In genomic region chr4:39976945-39977488, GRCh38 we compare ENCODE assay signal across 8 cellular contexts. TPM values are rescaled to one million over a fixed set of nuclear protein-coding genes. Genes with fewer than 3 reads are reported as not detected.
DNase-seq lines count a peak whose midpoint lies in the region; ATAC-seq, FAIRE-seq and TF ChIP-seq lines count a peak whose summit lies in the region.

No MANE protein-coding gene starts in this region.

- TF ChIP-seq POLR2A in GM12891 (IDR thresholded peaks at IDR 0.05; ENCODE audit: low read depth, low read length) (no peak), endothelial cell of umbilical vein (IDR thresholded peaks at IDR 0.05; ENCODE audit: low read depth, low read length) (no peak)

- H4K20me1 ChIP-seq in MM.1S (ENCODE audit: insufficient read depth, low read length), result peaks cover 4% of the 10 kb centered on the region
- peaks cover 2% of the 10 kb centered on the region for H4K20me1 ChIP-seq in endothelial cell of umbilical vein (replicated peaks; ENCODE audit: control insufficient read depth, extremely low read depth, insufficient read depth, low read length)

- H3K4me1 ChIP-seq in MM.1S (ENCODE audit: low read length) (peaks cover 11% of the 10 kb centered on the region; the same call in 1 of the 2 replicates), endothelial cell of umbilical vein (ENCODE audit: control insufficient read depth, extremely low read depth, insufficient read depth, low read length) (peaks cover 15% of the 10 kb centered on the region), mucosa of rectum (ENCODE audit: control insufficient read depth in 2 of 2, insufficient read depth in 2 of 2, low read length in 2 of 2) (peaks cover 0 to 9% of the 10 kb centered on the region in 2 donors)

- H3K9me1 ChIP-seq in endothelial cell of umbilical vein (replicated peaks; ENCODE audit: control insufficient read depth, extremely low read depth, insufficient read depth, low read length), result no peaks in the 10 kb centered on the region

- H3K4me3 Mint-ChIP-seq in activated CD8-positive, alpha-beta memory T cell treated with anti-CD3 and anti-CD28 coated beads, Interleukin-2, amount 10 ng/mL, durations not matched to agents 7 days and 5 days, result peak overlapping the region; percentile 87

- peak; percentile 51 for FAIRE-seq in GM12891 (lab: Jason Lieb, UNC)
- no peak for FAIRE-seq in endothelial cell of umbilical vein (lab: Jason Lieb, UNC)

- no peaks in the 10 kb centered on the region for H3K9me2 ChIP-seq in MM.1S (replicated peaks; ENCODE audit: insufficient read depth, low read length)

- CTCF ChIA-PET in HEK293T (lab: Yijun Ruan, JAX), result no interaction called here
- CTCF ChIA-PET in activated CD8-positive, alpha-beta memory T cell treated with anti-CD3 and anti-CD28 coated beads, Interleukin-2, amount 10 ng/mL, durations not matched to agents 7 days and 5 days (lab: Charles Lee), result interaction anchor here (1.5 kb wide), 1 partner anchor 74 kb away, joined by 3 read pairs; no protein-coding TSS in a partner anchor
- CTCF ChIA-PET in endothelial cell of umbilical vein (lab: Charles Lee), result interaction anchor here (0.7 kb wide), 1 partner anchor 279 kb away, joined by 3 read pairs; the partner anchor contains the start of gene UBE2K

- intact Hi-C loops in endothelial cell of umbilical vein (cut with micrococcal nuclease), result loop anchor here (1.0 to 2.0 kb wide), 6 partner anchors 80 to 508 kb away; partner anchors contain the start of gene UGDH

- H3K27ac ChIP-seq in MM.1S (ENCODE audit: low read length), result peak overlapping the region; percentile 57; the same call in 1 of the 2 replicates
- H3K27ac ChIP-seq in endothelial cell of umbilical vein (ENCODE audit: insufficient read depth, low read depth, low read length), result peak overlapping the region; percentile 74
- peak overlapping the region; percentile 79 to 87 for H3K27ac ChIP-seq in mucosa of rectum (ENCODE audit: low read depth in 2 of 2, low read length in 2 of 2)

- H2AFZ ChIP-seq in MM.1S (ENCODE audit: low read length), result peak overlapping the region; percentile 65
- H2AFZ ChIP-seq in endothelial cell of umbilical vein (ENCODE audit: low read depth, low read length), result peak overlapping the region; percentile 72

- POLR2A ChIA-PET in HEK293T (lab: Yijun Ruan, JAX) (interaction anchor here (1.7 kb wide), 1 partner anchor 73 kb away, joined by 3 read pairs; no protein-coding TSS in a partner anchor), endothelial cell of umbilical vein (lab: Charles Lee) (no interaction called here)

- DNase-seq in GM12891 (ENCODE audit: insufficient read length, low spot score) (peak; percentile 36), HEK293T (ENCODE audit: extremely low spot score) (peak; percentile 7), MM.1S (peak; percentile 36), endothelial cell of umbilical vein (ENCODE audit: low read depth, low spot score) (peak; percentile 36), NCI-H2196 (lab: John Stamatoyannopoulos, UW; ENCODE audit: unreplicated experiment) (no peak)
- peak; percentile 68 for DNase-seq in activated CD8-positive, alpha-beta memory T cell treated with anti-CD3 and anti-CD28 coated beads, Interleukin-2, amount 10 ng/mL, durations not matched to agents 7 days and 5 days
- peak; percentile 25 for DNase-seq in stimulated activated CD8-positive, alpha-beta memory T cell treated with anti-CD3 and anti-CD28 coated beads, Interleukin-7, amount 100 ng/mL, for 24 hours (ENCODE audit: low read depth)

- H3K4me2 ChIP-seq in MM.1S (ENCODE audit: low read depth, low read length) (peak overlapping the region; percentile 64; the same call in 1 of the 2 replicates), endothelial cell of umbilical vein (ENCODE audit: insufficient read depth, low read length) (no peak overlapping the region)

- no peaks in the 10 kb centered on the region; the same call in 1 of the 2 replicates for H3K36me3 ChIP-seq in MM.1S (replicated peaks; ENCODE audit: insufficient read depth, low read length)
- peaks cover 6 to 11% of the 10 kb centered on the region in 2 experiments for H3K36me3 ChIP-seq in endothelial cell of umbilical vein (ENCODE audit: control insufficient read depth in 2 of 2, extremely low read depth in 1 of 2, insufficient read depth in 2 of 2, low read length in 2 of 2)
- H3K36me3 ChIP-seq in mucosa of rectum (ENCODE audit: control insufficient read depth in 2 of 2, insufficient read depth in 2 of 2, low read length in 2 of 2), result peaks cover 7 to 14% of the 10 kb centered on the region in 2 donors

- H3K9ac ChIP-seq in MM.1S (ENCODE audit: low read length) (peak overlapping the region; percentile 94), endothelial cell of umbilical vein (replicated peaks; ENCODE audit: extremely low read depth, insufficient read depth, low read length) (peak overlapping the region; percentile 94), mucosa of rectum (ENCODE audit: low read depth in 1 of 2, low read length in 2 of 2) (peak overlapping the region; percentile 75 to 94)

- H3K9me3 ChIP-seq in MM.1S (replicated peaks; ENCODE audit: insufficient read depth, low read length) (no peaks in the 10 kb centered on the region), endothelial cell of umbilical vein (replicated peaks; ENCODE audit: control insufficient read depth, insufficient read depth, low read length) (no peaks in the 10 kb centered on the region), mucosa of rectum (ENCODE audit: control insufficient read depth in 2 of 2, low read length in 2 of 2) (no peaks in the 10 kb centered on the region)

- peaks cover 25% of the 10 kb centered on the region for H3K36me3 Mint-ChIP-seq in activated CD8-positive, alpha-beta memory T cell treated with anti-CD3 and anti-CD28 coated beads, Interleukin-2, amount 10 ng/mL, durations not matched to agents 7 days and 5 days

- ATAC-seq in activated CD8-positive, alpha-beta memory T cell treated with anti-CD3 and anti-CD28 coated beads, Interleukin-2, amount 10 ng/mL, durations not matched to agents 7 days and 5 days, result peak; percentile 28

- dilution Hi-C loops in endothelial cell of umbilical vein (cut with MboI; ENCODE audit: extremely low pct_ligation_motif_present, low sequenced_read_pairs), result no loop called here

- no peak for TF ChIP-seq CTCF in MM.1S (IDR thresholded peaks at IDR 0.05; ENCODE audit: low read length)
- TF ChIP-seq CTCF in endothelial cell of umbilical vein (IDR thresholded peaks at IDR 0.05; ENCODE audit: extremely low read depth in 1 of 2, insufficient read depth in 1 of 2, low read depth in 1 of 2, low read length in 2 of 2), result no peak

- H3K9me3 Mint-ChIP-seq in activated CD8-positive, alpha-beta memory T cell treated with anti-CD3 and anti-CD28 coated beads, Interleukin-2, amount 10 ng/mL, durations not matched to agents 7 days and 5 days (ENCODE audit: low read depth), result no peaks in the 10 kb centered on the region

- H3K4me1 Mint-ChIP-seq in activated CD8-positive, alpha-beta memory T cell treated with anti-CD3 and anti-CD28 coated beads, Interleukin-2, amount 10 ng/mL, durations not matched to agents 7 days and 5 days, result peaks cover 41% of the 10 kb centered on the region

- no peaks in the 10 kb centered on the region for H3K27me3 Mint-ChIP-seq in activated CD8-positive, alpha-beta memory T cell treated with anti-CD3 and anti-CD28 coated beads, Interleukin-2, amount 10 ng/mL, durations not matched to agents 7 days and 5 days

- BruUV-seq in endothelial cell of umbilical vein (replicated peaks; lab: Mats Ljungman, UMichigan), result no TSS peak

- H3K27ac Mint-ChIP-seq in activated CD8-positive, alpha-beta memory T cell treated with anti-CD3 and anti-CD28 coated beads, Interleukin-2, amount 10 ng/mL, durations not matched to agents 7 days and 5 days, result peak overlapping the region; percentile 86

- H3F3A ChIP-seq in MM.1S (ENCODE audit: insufficient read depth, low read length), result peaks cover 9% of the 10 kb centered on the region; the same call in 1 of the 2 replicates

- H3K4me3 ChIP-seq in MM.1S (ENCODE audit: low read length), result peak overlapping the region; percentile 93
- H3K4me3 ChIP-seq in endothelial cell of umbilical vein (replicated peaks in 1 of 3; ENCODE audit: insufficient read depth in 1 of 3, low read depth in 1 of 3, low read length in 3 of 3), result peak overlapping the region; percentile 62 to 72 (median 67)
- H3K4me3 ChIP-seq in mucosa of rectum (ENCODE audit: low read length in 2 of 2), result peak overlapping the region; percentile 80 to 84

- H3K27me3 ChIP-seq in MM.1S (replicated peaks; ENCODE audit: insufficient read depth, low read length), result no peaks in the 10 kb centered on the region
- no peaks in the 10 kb centered on the region for H3K27me3 ChIP-seq in endothelial cell of umbilical vein (ENCODE audit: control insufficient read depth in 2 of 2, insufficient read depth in 2 of 2, low read length in 2 of 2)
- no peaks in the 10 kb centered on the region for H3K27me3 ChIP-seq in mucosa of rectum (ENCODE audit: control insufficient read depth in 2 of 2, insufficient read depth in 2 of 2, low read length in 2 of 2)

- peaks cover 52% of the 10 kb centered on the region for H3K79me2 ChIP-seq in MM.1S (ENCODE audit: low read length)
- peaks cover 51% of the 10 kb centered on the region for H3K79me2 ChIP-seq in endothelial cell of umbilical vein (ENCODE audit: control insufficient read depth, insufficient read depth, low read length)

TF ChIP-seq in GM12891, 5 proteins besides CTCF, POLR2A, EP300 and RAD21 (continues in another document):
- TF ChIP-seq POLR2AphosphoS5 (IDR thresholded peaks at IDR 0.05; ENCODE audit: low read depth, low read length), result no peak
- no peak for TF ChIP-seq POU2F2 (IDR thresholded peaks at IDR 0.05; ENCODE audit: low read depth, low read length)

TF ChIP-seq in HEK293T, 16 proteins besides CTCF, POLR2A, EP300 and RAD21:
- TF ChIP-seq HDGF (IDR thresholded peaks at IDR 0.05; ENCODE audit: borderline replicate concordance) (no peak), ZNF384 (IDR thresholded peaks at IDR 0.05) (no peak)
TF ChIP-seq in HEK293T: peak in this region for 0.

TF ChIP-seq in endothelial cell of umbilical vein, 7 proteins besides CTCF, POLR2A, EP300 and RAD21 (continues in another document):
- TF ChIP-seq GATA2 (IDR thresholded peaks at IDR 0.05; ENCODE audit: insufficient read depth, insufficient read length, low read depth, low read length), result no peak

RNA-seq across cellular contexts. Expression of gene PDS5A, which starts 0.7 kb away (rescaled TPM):
- polyA plus RNA-seq in GM12891 (2012; ENCODE audit: low read depth, missing spikeins), result 23.5 TPM
- total RNA-seq in activated CD8-positive, alpha-beta memory T cell treated with anti-CD3 and anti-CD28 coated beads, Interleukin-2, amount 10 ng/mL, durations not matched to agents 7 days and 5 days, result 100 to 1,000 TPM; 115 to 116 TPM
- 77.8 and 80.8 TPM in 2 replicates for total RNA-seq in endothelial cell of umbilical vein
- polyA plus RNA-seq in endothelial cell of umbilical vein, result 13.0 and 17.5 TPM in 2 replicates
- 24.9 and 25.0 TPM in 2 replicates for polyA plus RNA-seq in endothelial cell of umbilical vein (2011; cell fraction: cytosol; rRNA removed)
- 39.7 and 52.9 TPM in 2 replicates for polyA plus RNA-seq in endothelial cell of umbilical vein (2011; cell fraction: nucleus; rRNA removed)
- polyA plus RNA-seq in endothelial cell of umbilical vein (2012), result 50.9 and 53.0 TPM in 2 replicates
- polyA minus RNA-seq in endothelial cell of umbilical vein, result 87.6 and 111 TPM in 2 replicates
- 113 TPM for polyA minus RNA-seq in endothelial cell of umbilical vein (2011; cell fraction: cytosol; rRNA and poly(A)+ RNA removed)
- 131 and 189 TPM in 2 replicates for polyA minus RNA-seq in endothelial cell of umbilical vein (2011; cell fraction: nucleus; rRNA and poly(A)+ RNA removed)
